In genomic region chr9:128107260-128107970, GRCh38 we compare ENCODE assay signal across 22 cellular contexts. TPM values are rescaled to one million over a fixed set of nuclear protein-coding genes. Genes with fewer than 3 reads are reported as not detected.
DNase-seq lines count a peak whose midpoint lies in the region; ATAC-seq and TF ChIP-seq lines count a peak whose summit lies in the region.
"Had no signal": no experiment of that assay in that cellular context is flagged by ENCODE, and none has a peak within 500 bp of the region (broad histone marks: within the 10 kb centered on the region; RNA-seq: fewer than 3 reads in every experiment).

No MANE protein-coding gene starts in this region.

- no peak overlapping the region for H2BK15ac ChIP-seq in neuronal stem cell (ENCODE audit: low read length)

- H3K4me3 Mint-ChIP-seq in natural killer cell treated with Interleukin-12 subunit alpha and Interleukin-12 subunit beta and Interleukin-15 and Interleukin-18, amount 100 ng/mL, for 72 hours: no peak overlapping the region
- H3K4me3 Mint-ChIP-seq: CD4-positive, alpha-beta memory T cell had no signal

- intact Hi-C loops in cardiac septum (cut with DNase I): no loop called here

- H3K4ac ChIP-seq in neuronal stem cell (ENCODE audit: low read length): no peak overlapping the region

- no peak overlapping the region for H3K14ac ChIP-seq in neuronal stem cell (ENCODE audit: low read length)

- H3K36me3 Mint-ChIP-seq in natural killer cell treated with Interleukin-12 subunit alpha and Interleukin-12 subunit beta and Interleukin-15 and Interleukin-18, amount 100 ng/mL, for 72 hours: no peaks in the 10 kb centered on the region

- H3K79me1 ChIP-seq in neuronal stem cell (ENCODE audit: low read depth, low read length): no peaks in the 10 kb centered on the region

- H4K8ac ChIP-seq in neuronal stem cell (ENCODE audit: low read depth, low read length): no peak overlapping the region

- no peak overlapping the region for H3K9ac ChIP-seq in neuronal stem cell (ENCODE audit: low read depth, low read length, poor library complexity)

- H3K27me3 Mint-ChIP-seq in natural killer cell treated with Interleukin-12 subunit alpha and Interleukin-12 subunit beta and Interleukin-15 and Interleukin-18, amount 100 ng/mL, for 72 hours: no peaks in the 10 kb centered on the region
- H3K27me3 Mint-ChIP-seq: CD4-positive, alpha-beta memory T cell had no signal

- no peak overlapping the region for H2AFZ ChIP-seq in neuronal stem cell (ENCODE audit: low read length)

- no peak overlapping the region for H3K4me3 ChIP-seq in cardiac muscle cell
- peak overlapping the region in 1 of 2 donors; percentile 21 for H3K4me3 ChIP-seq in neuronal stem cell (ENCODE audit: low read length in 2 of 2)
- H3K4me3 ChIP-seq: colonic mucosa, ovary, upper lobe of right lung had no signal

- H3K9me3 ChIP-seq in cardiac muscle cell (ENCODE audit: low read depth) (no peaks in the 10 kb centered on the region), neuronal stem cell (replicated peaks in 1 of 2; ENCODE audit: control insufficient read depth in 2 of 2, insufficient read depth in 1 of 2, low read depth in 1 of 2, low read length in 2 of 2) (peaks cover 0 to 1% of the 10 kb centered on the region in 2 donors)
- H3K9me3 ChIP-seq: colonic mucosa, ovary, upper lobe of right lung had no signal

- H4K91ac ChIP-seq in neuronal stem cell (ENCODE audit: low read depth, low read length, poor library complexity): no peak overlapping the region

- no peaks in the 10 kb centered on the region for H3K27me3 ChIP-seq in cardiac muscle cell
- no peaks in the 10 kb centered on the region for H3K27me3 ChIP-seq in neuronal stem cell (ENCODE audit: control insufficient read depth in 3 of 3, insufficient read depth in 3 of 3, low read depth in 1 of 3, low read length in 3 of 3)
- H3K27me3 ChIP-seq: colonic mucosa, ovary, upper lobe of right lung had no signal

- peaks cover 37% of the 10 kb centered on the region for H3K36me3 ChIP-seq in cardiac muscle cell
- H3K36me3 ChIP-seq in neuronal stem cell (replicated peaks in 1 of 2; ENCODE audit: control insufficient read depth in 2 of 2, insufficient read depth in 2 of 2, low read length in 2 of 2): peaks cover 50 to 69% of the 10 kb centered on the region in 2 donors
- H3K36me3 ChIP-seq: ovary had no signal

- H3K4me1 Mint-ChIP-seq in natural killer cell treated with Interleukin-12 subunit alpha and Interleukin-12 subunit beta and Interleukin-15 and Interleukin-18, amount 100 ng/mL, for 72 hours (ENCODE audit: low read depth in 2 of 2): peaks cover 0 to 9% of the 10 kb centered on the region in 2 donors

- H2BK5ac ChIP-seq in neuronal stem cell (ENCODE audit: low read length): peak overlapping the region; percentile 66

- no peak for TF ChIP-seq CTCF in cardiac muscle cell (IDR thresholded peaks at IDR 0.05; ENCODE audit: low read depth, low read length)

- no CpG with 5 or more reads among the region's 26 CpGs for WGBS in neuronal stem cell (ENCODE audit: extremely low coverage in 2 of 2, insufficient read length in 2 of 2, insufficient replicate concordance in 1 of 2), 2 donors

- H3K4me2 ChIP-seq in neuronal stem cell (ENCODE audit: insufficient read depth, low read length, poor library complexity, severe bottlenecking): no peak overlapping the region

- H3K4me1 ChIP-seq in cardiac muscle cell (ENCODE audit: low read depth) (peaks cover 19% of the 10 kb centered on the region), neuronal stem cell (ENCODE audit: control insufficient read depth in 2 of 2, insufficient read depth in 1 of 2, low read depth in 1 of 2, low read length in 2 of 2) (no peaks in the 10 kb centered on the region)

- no peaks in the 10 kb centered on the region for H3K9me3 Mint-ChIP-seq in natural killer cell treated with Interleukin-12 subunit alpha and Interleukin-12 subunit beta and Interleukin-15 and Interleukin-18, amount 100 ng/mL, for 72 hours

- no peak overlapping the region for H3K27ac Mint-ChIP-seq in natural killer cell treated with Interleukin-12 subunit alpha and Interleukin-12 subunit beta and Interleukin-15 and Interleukin-18, amount 100 ng/mL, for 72 hours

- H2BK12ac ChIP-seq in neuronal stem cell (ENCODE audit: low read length): no peak overlapping the region

- DNase-seq in cardiac muscle cell (ENCODE audit: low read depth in 1 of 2, low spot score in 1 of 2) (no peak), cardiac septum (ENCODE audit: low spot score) (no peak), neuronal stem cell (ENCODE audit: low spot score) (no peak), iPS-NIHi7 (ENCODE audit: extremely low spot score) (no peak), DMS114 treated with DMSO at 0.1 percent for 48 hours (lab: John Stamatoyannopoulos, UW; ENCODE audit: unreplicated experiment) (no peak)
- no peak for DNase-seq in natural killer cell treated with Interleukin-12 subunit alpha and Interleukin-12 subunit beta and Interleukin-15 and Interleukin-18, amount 100 ng/mL, for 72 hours (ENCODE audit: low spot score)
- DNase-seq: ACHN; activated CD4-positive, CD25-positive, alpha-beta regulatory T cell; activated CD8-positive, alpha-beta memory T cell treated with anti-CD3 and anti-CD28 coated beads for 24 hours; anterior cingulate cortex; CD4-positive, alpha-beta memory T cell; colonic mucosa; DMS79 treated with DMSO at 0.1 percent for 48 hours; NCI-H2029; NCI-H510A treated with DMSO at 0.1 percent for 48 hours; stimulated activated CD4-positive, alpha-beta T cell treated with anti-CD3 and anti-CD28 coated beads, Interleukin-12 subunit alpha, Interleukin-12 subunit beta, amount 100 ng/mL, for 4 hours; T-helper 1 cell; upper lobe of right lung had no signal

- no peak overlapping the region for H3K18ac ChIP-seq in neuronal stem cell (ENCODE audit: low read length)

- ATAC-seq in natural killer cell treated with Interleukin-12 subunit alpha and Interleukin-12 subunit beta and Interleukin-15 and Interleukin-18, amount 100 ng/mL, for 72 hours: no peak
- no peak for ATAC-seq in HG02759 (IDR thresholded peaks at IDR 0.05; ENCODE audit: unreplicated experiment)
- ATAC-seq: left colon, upper lobe of right lung had no signal

- H3K27ac ChIP-seq in cardiac muscle cell (peak overlapping the region; percentile 25), cingulate gyrus (ENCODE audit: low read depth, low read length) (peak overlapping the region; percentile 39), neuronal stem cell (replicated peaks; ENCODE audit: low read length) (no peak overlapping the region)
- H3K27ac ChIP-seq: upper lobe of right lung had no signal

- peak overlapping the region; percentile 5 for H2AK5ac ChIP-seq in neuronal stem cell (ENCODE audit: low read depth, low read length)

- no peak overlapping the region for H2BK120ac ChIP-seq in neuronal stem cell (ENCODE audit: low read depth, low read length)

- H3K23ac ChIP-seq in neuronal stem cell (ENCODE audit: low read depth, low read length, poor library complexity): peak overlapping the region; percentile 20

RNA-seq across cellular contexts. Expression of gene PTGES2, which starts 20.1 kb away (rescaled TPM):
- total RNA-seq in cardiac muscle cell (132 and 141 TPM in 2 replicates), cardiac septum (136 TPM)
- polyA plus RNA-seq in cardiac muscle cell: 206 and 240 TPM in 2 replicates
- 19.0 TPM for polyA plus RNA-seq in neuronal stem cell (2013, experiment 1 of 2)
- 21.6 TPM for polyA plus RNA-seq in neuronal stem cell (2013, experiment 2 of 2)
- 100 to 1,000 TPM in 1 of 2 donors, 10 to 100 TPM in 1; 56.8 to 110 TPM for total RNA-seq in natural killer cell treated with Interleukin-12 subunit alpha and Interleukin-12 subunit beta and Interleukin-15 and Interleukin-18, amount 100 ng/mL, for 72 hours

RNA-seq across cellular contexts. Expression of gene SLC25A25, which starts 39.4 kb away (rescaled TPM):
- total RNA-seq in cardiac muscle cell (13.0 and 15.8 TPM in 2 replicates), cardiac septum (5.6 TPM)
- polyA plus RNA-seq in cardiac muscle cell: 9.1 and 9.8 TPM in 2 replicates
- 7.8 TPM for polyA plus RNA-seq in neuronal stem cell (2013, experiment 1 of 2)
- polyA plus RNA-seq in neuronal stem cell (2013, experiment 2 of 2): 7.4 TPM
- total RNA-seq in natural killer cell treated with Interleukin-12 subunit alpha and Interleukin-12 subunit beta and Interleukin-15 and Interleukin-18, amount 100 ng/mL, for 72 hours: 10 to 100 TPM; 15.0 to 23.2 TPM

RNA-seq across cellular contexts. Expression of gene NAIF1, which starts 40.3 kb away (rescaled TPM):
- total RNA-seq in cardiac muscle cell (9.4 and 15.2 TPM in 2 replicates), cardiac septum (6.2 TPM)
- 6.9 and 10.9 TPM in 2 replicates for polyA plus RNA-seq in cardiac muscle cell
- polyA plus RNA-seq in neuronal stem cell (2013, experiment 1 of 2): 6.9 TPM
- polyA plus RNA-seq in neuronal stem cell (2013, experiment 2 of 2): 7.8 TPM
- total RNA-seq in natural killer cell treated with Interleukin-12 subunit alpha and Interleukin-12 subunit beta and Interleukin-15 and Interleukin-18, amount 100 ng/mL, for 72 hours: 10 to 100 TPM; 15.7 to 16.4 TPM

RNA-seq across cellular contexts. Expression of gene LCN2, which starts 41.8 kb away (rescaled TPM):
- not detected in 2 replicates for total RNA-seq in cardiac muscle cell
- polyA plus RNA-seq in cardiac muscle cell: 1.2 TPM in 1 of 2 replicates, not detected in the other
- total RNA-seq in cardiac septum: 2.0 TPM
- polyA plus RNA-seq in neuronal stem cell (2013, experiment 1 of 2): 0.08 TPM
- polyA plus RNA-seq in neuronal stem cell (2013, experiment 2 of 2): 0.10 TPM
- total RNA-seq in natural killer cell treated with Interleukin-12 subunit alpha and Interleukin-12 subunit beta and Interleukin-15 and Interleukin-18, amount 100 ng/mL, for 72 hours: not detected
- total RNA-seq: CD4-positive, alpha-beta memory T cell had no signal
- polyA plus RNA-seq: CD4-positive, alpha-beta memory T cell had no signal

RNA-seq across cellular contexts. Expression of gene BBLN, which starts 52.6 kb away (rescaled TPM):
- total RNA-seq in cardiac muscle cell (595 and 729 TPM in 2 replicates), cardiac septum (65.7 TPM)
- polyA plus RNA-seq in cardiac muscle cell: 243 and 262 TPM in 2 replicates
- polyA plus RNA-seq in neuronal stem cell (2013, experiment 1 of 2): 95.6 TPM
- 101 TPM for polyA plus RNA-seq in neuronal stem cell (2013, experiment 2 of 2)
- total RNA-seq in natural killer cell treated with Interleukin-12 subunit alpha and Interleukin-12 subunit beta and Interleukin-15 and Interleukin-18, amount 100 ng/mL, for 72 hours: 10 to 100 TPM; 58.1 to 60.4 TPM
